ENCODE assay signal across 8 cellular contexts in the genomic region with DNA sequence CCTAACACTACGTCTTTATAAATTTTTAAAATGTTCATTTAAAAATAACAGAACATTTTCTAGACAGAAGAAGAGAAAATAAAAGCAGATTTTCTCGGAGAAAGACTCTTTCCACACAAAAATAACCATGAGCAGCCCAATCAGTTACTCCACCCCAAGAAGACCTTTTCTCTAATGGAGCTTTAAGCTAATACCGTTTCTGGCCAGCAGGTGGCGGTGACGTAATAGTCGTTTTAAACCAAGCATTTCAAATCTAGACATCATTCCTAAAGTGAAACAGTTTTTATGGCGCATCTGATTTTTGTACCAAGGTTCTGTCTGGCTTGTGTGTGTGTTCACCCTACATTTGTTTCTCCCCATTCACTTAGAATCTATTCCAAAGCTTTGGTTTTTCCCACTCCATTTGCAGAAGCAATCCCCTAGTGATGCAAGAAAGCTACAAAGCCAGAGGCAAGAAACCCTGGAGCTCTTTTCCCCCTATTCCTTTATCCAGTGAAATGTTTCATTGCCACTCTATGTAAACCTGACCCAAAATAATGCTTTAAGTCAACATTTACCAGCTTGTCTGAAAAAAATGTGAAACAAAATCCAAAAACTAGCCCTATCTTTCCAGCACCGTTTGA.
DNase-seq lines count a peak whose midpoint lies in the region; ATAC-seq and TF ChIP-seq lines count a peak whose summit lies in the region.

No MANE protein-coding gene starts in this region.

- peaks cover 45% of the 10 kb centered on the region for H3K27me3 Mint-ChIP-seq in Calu3 (ENCODE audit: unreplicated experiment)
- peaks cover 18% of the 10 kb centered on the region for H3K27me3 Mint-ChIP-seq in activated naive CD4-positive, alpha-beta T cell treated with anti-CD3 and anti-CD28 coated beads for 36 hours (ENCODE audit: low read depth)

- H3K36me3 Mint-ChIP-seq in Calu3 (ENCODE audit: insufficient read depth, unreplicated experiment): no peaks in the 10 kb centered on the region
- H3K36me3 Mint-ChIP-seq in activated naive CD4-positive, alpha-beta T cell treated with anti-CD3 and anti-CD28 coated beads for 36 hours (ENCODE audit: low read depth): no peaks in the 10 kb centered on the region

- no peak overlapping the region for H3K4me3 ChIP-seq in SJSA1
- H3K4me3 ChIP-seq in psoas muscle: no peak overlapping the region
- no peak overlapping the region for H3K4me3 ChIP-seq in vagina

- H3K27me3 ChIP-seq in SJSA1 (replicated peaks) (peaks cover 2% of the 10 kb centered on the region; the same call in 1 of the 2 replicates), psoas muscle (ENCODE audit: insufficient read depth in 3 of 3, low read length in 2 of 3) (peaks cover 0 to 4% (median 2%) of the 10 kb centered on the region in 3 donors), vagina (no peaks in the 10 kb centered on the region)

- DNase-seq in Calu3: peak; percentile 82
- peak; percentile 78 for DNase-seq in LoVo (ENCODE audit: low spot score)
- peak; percentile 72 to 73 for DNase-seq in SJSA1 (ENCODE audit: low read depth in 1 of 2, low spot score in 2 of 2)
- peak; percentile 90 for DNase-seq in activated naive CD4-positive, alpha-beta T cell treated with anti-CD3 and anti-CD28 coated beads for 36 hours
- DNase-seq in head of caudate nucleus: peak; percentile 11 to 95 (median 86)
- DNase-seq in psoas muscle: peak; percentile 62 to 71
- DNase-seq in vagina (ENCODE audit: extremely low spot score in 2 of 2): peak; percentile 22 to 87

- H3K9me3 ChIP-seq in SJSA1 (replicated peaks) (no peaks in the 10 kb centered on the region), psoas muscle (peaks cover 5% of the 10 kb centered on the region), vagina (no peaks in the 10 kb centered on the region)

- no peaks in the 10 kb centered on the region for H3K4me1 Mint-ChIP-seq in Calu3 (ENCODE audit: low read depth, unreplicated experiment)
- H3K4me1 Mint-ChIP-seq in activated naive CD4-positive, alpha-beta T cell treated with anti-CD3 and anti-CD28 coated beads for 36 hours (ENCODE audit: low read depth): no peaks in the 10 kb centered on the region

- intact Hi-C loops in Calu3 (cut with micrococcal nuclease; ENCODE audit: unreplicated experiment) (loop anchor here (1.0 to 2.0 kb wide), 2 partner anchors 110 to 765 kb away; no protein-coding TSS in a partner anchor), head of caudate nucleus (cut with DNase I) (loop anchor here (5.0 kb wide), 1 partner anchor 111 kb away; no protein-coding TSS in a partner anchor), psoas muscle (cut with DNase I) (loop anchor here (2.0 to 5.0 kb wide), 2 partner anchors 111 to 115 kb away; no protein-coding TSS in a partner anchor), vagina (cut with DNase I) (loop anchor here (2.0 kb wide), 1 partner anchor 109 kb away; no protein-coding TSS in a partner anchor)
- intact Hi-C loops in activated naive CD4-positive, alpha-beta T cell treated with anti-CD3 and anti-CD28 coated beads for 36 hours (cut with micrococcal nuclease): loop anchor here (1.0 to 10.0 kb wide), 3 partner anchors 110 to 763 kb away; no protein-coding TSS in a partner anchor

- peak; percentile 78 for ATAC-seq in GM21576 (IDR thresholded peaks at IDR 0.05; ENCODE audit: unreplicated experiment)
- ATAC-seq in psoas muscle: peak in 1 of 4 donors; percentile 39

- WGBS in psoas muscle, 3 donors: 12 to 14% (median 13%) methylated on average over 8 of the region's 8 CpGs

- TF ChIP-seq CTCF in Calu3 (IDR thresholded peaks at IDR 0.05; ENCODE audit: unreplicated experiment): peak; percentile 77
- TF ChIP-seq CTCF in psoas muscle (IDR thresholded peaks at IDR 0.05): peak; percentile 72
- TF ChIP-seq CTCF in vagina (IDR thresholded peaks at IDR 0.05): peak; percentile 76 to 90 (median 80)

- no peaks in the 10 kb centered on the region for H3K4me1 ChIP-seq in SJSA1 (replicated peaks)
- H3K4me1 ChIP-seq in psoas muscle: no peaks in the 10 kb centered on the region
- no peaks in the 10 kb centered on the region for H3K4me1 ChIP-seq in vagina

- TF ChIP-seq POLR2A in vagina (IDR thresholded peaks at IDR 0.05): no peak

- H3K36me3 ChIP-seq in SJSA1: no peaks in the 10 kb centered on the region
- H3K36me3 ChIP-seq in psoas muscle (ENCODE audit: insufficient read depth in 1 of 2, low read depth in 1 of 2): no peaks in the 10 kb centered on the region
- no peaks in the 10 kb centered on the region for H3K36me3 ChIP-seq in vagina

- no peaks in the 10 kb centered on the region for H3K9me3 Mint-ChIP-seq in Calu3 (ENCODE audit: low read depth, unreplicated experiment)
- no peaks in the 10 kb centered on the region for H3K9me3 Mint-ChIP-seq in activated naive CD4-positive, alpha-beta T cell treated with anti-CD3 and anti-CD28 coated beads for 36 hours

- H3K27ac ChIP-seq in SJSA1 (no peak overlapping the region), psoas muscle (no peak overlapping the region), vagina (no peak overlapping the region)

- H3K27ac Mint-ChIP-seq in Calu3 (ENCODE audit: unreplicated experiment): no peak overlapping the region
- no peak overlapping the region for H3K27ac Mint-ChIP-seq in activated naive CD4-positive, alpha-beta T cell treated with anti-CD3 and anti-CD28 coated beads for 36 hours

- no TSS peak for BruUV-seq in Calu3 (replicated peaks; lab: Mats Ljungman, UMichigan)

- no peak overlapping the region for H3K4me3 Mint-ChIP-seq in Calu3 (ENCODE audit: low read depth, unreplicated experiment)
- no peak overlapping the region for H3K4me3 Mint-ChIP-seq in activated naive CD4-positive, alpha-beta T cell treated with anti-CD3 and anti-CD28 coated beads for 36 hours

- CTCF ChIA-PET in Calu3 (lab: Charles Lee): interaction anchor here (0.8 to 1.9 kb wide), 10 partner anchors 10 to 765 kb away, joined by 3 to 15 read pairs (median 4); no protein-coding TSS in a partner anchor
- CTCF ChIA-PET in activated naive CD4-positive, alpha-beta T cell treated with anti-CD3 and anti-CD28 coated beads for 36 hours (lab: Charles Lee): interaction anchor here (0.6 to 4.1 kb wide), 19 partner anchors 8 to 467 kb away, joined by 3 to 66 read pairs (median 3); no protein-coding TSS in a partner anchor
